10 cellular contexts compared by ENCODE assay signal in genomic region chr17:16989230-16989952, GRCh38.
DNase-seq lines count a peak whose midpoint lies in the region; ATAC-seq and TF ChIP-seq lines count a peak whose summit lies in the region.
"Had no signal": no experiment of that assay in that cellular context is flagged by ENCODE, and none has a peak within 500 bp of the region (broad histone marks: within the 10 kb centered on the region; RNA-seq: fewer than 3 reads in every experiment).

No MANE protein-coding gene starts in this region.

- peak overlapping the region; percentile 54 for H3K27ac ChIP-seq in cingulate gyrus (ENCODE audit: low read depth, low read length)
- H3K27ac ChIP-seq: testis had no signal

- no peaks in the 10 kb centered on the region for H3K36me3 ChIP-seq in GM06990 (ENCODE audit: control insufficient read depth, insufficient read depth, low read length)

- no peak for TF ChIP-seq CTCF in GM06990 (IDR thresholded peaks at IDR 0.05; ENCODE audit: insufficient read depth, low read length, poor library complexity, severe bottlenecking)

- ATAC-seq in GM19395 (IDR thresholded peaks at IDR 0.05; ENCODE audit: unreplicated experiment) (peak; percentile 41), HG03432 (IDR thresholded peaks at IDR 0.05; ENCODE audit: unreplicated experiment) (peak; percentile 31)
- ATAC-seq: SK-N-SH treated with all-trans-retinoic acid at 6 μM for 48 hours had no signal

- H3K4me3 ChIP-seq in GM06990 (replicated peaks; ENCODE audit: low read depth, low read length), result peak overlapping the region; percentile 42
- H3K4me3 ChIP-seq: testis had no signal

- DNase-seq in GM06990 (ENCODE audit: extremely low read depth, insufficient read length), result peak; percentile 80
- DNase-seq in SHP77 (lab: John Stamatoyannopoulos, UW), result no peak
- DNase-seq in NCI-H1436 treated with DMSO at 0.1 percent for 48 hours (lab: John Stamatoyannopoulos, UW), result no peak
- no peak for DNase-seq in NCI-H2029 treated with DMSO at 0.1 percent for 48 hours (lab: John Stamatoyannopoulos, UW)
- no peak for DNase-seq in NCI-H2081 treated with DMSO at 0.1 percent for 48 hours (lab: John Stamatoyannopoulos, UW)
- DNase-seq: testis had no signal

- no peaks in the 10 kb centered on the region for H3K27me3 ChIP-seq in GM06990 (replicated peaks; ENCODE audit: control insufficient read depth, insufficient read depth, low read length)
- H3K27me3 ChIP-seq: testis had no signal
